Comparison of ENCODE assay signal across 2 cellular contexts in the genomic region with DNA sequence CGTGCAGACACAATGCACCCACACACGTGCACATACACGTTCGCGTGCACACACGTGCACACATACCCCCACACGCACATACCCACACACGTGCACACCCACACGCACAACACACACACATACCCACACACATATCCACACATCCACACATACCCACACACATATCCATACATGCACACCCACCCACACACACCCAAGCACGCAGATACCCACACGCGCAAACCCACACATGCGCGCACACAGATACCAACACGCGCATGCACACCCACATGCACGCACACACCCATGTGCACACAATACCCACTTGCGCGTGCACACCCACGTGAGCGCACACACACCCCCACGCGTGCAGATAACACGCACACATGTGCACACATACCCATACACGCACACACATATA.
TF ChIP-seq lines count a peak whose summit lies in the region.

No MANE protein-coding gene starts in this region.

TF ChIP-seq in IMR-90, 13 proteins besides CTCF, POLR2A, EP300 and RAD21:
- TF ChIP-seq CEBPB (IDR thresholded peaks at IDR 0.05; ENCODE audit: low read depth, low read length) (no peak), RCOR1 (IDR thresholded peaks at IDR 0.05; ENCODE audit: insufficient replicate concordance, low read length) (no peak), MXI1 (IDR thresholded peaks at IDR 0.05; ENCODE audit: borderline replicate concordance, low read depth, low read length) (no peak), BHLHE40 (IDR thresholded peaks at IDR 0.05; ENCODE audit: low read depth, low read length) (no peak), CHD1 (IDR thresholded peaks at IDR 0.05; ENCODE audit: low read depth, low read length) (no peak), NFE2L2 (IDR thresholded peaks at IDR 0.05; ENCODE audit: low read depth, low read length) (no peak), RFX5 (IDR thresholded peaks at IDR 0.05; ENCODE audit: low read depth, low read length) (no peak), FOS (IDR thresholded peaks at IDR 0.05; ENCODE audit: low read depth, low read length) (no peak), MAFK (IDR thresholded peaks at IDR 0.05; ENCODE audit: low read depth, low read length) (no peak), SMC3 (IDR thresholded peaks at IDR 0.05; ENCODE audit: low read depth, low read length) (no peak), MAZ (IDR thresholded peaks at IDR 0.05; ENCODE audit: borderline replicate concordance, low read depth, low read length) (no peak)
- TF ChIP-seq, protein P1, sequence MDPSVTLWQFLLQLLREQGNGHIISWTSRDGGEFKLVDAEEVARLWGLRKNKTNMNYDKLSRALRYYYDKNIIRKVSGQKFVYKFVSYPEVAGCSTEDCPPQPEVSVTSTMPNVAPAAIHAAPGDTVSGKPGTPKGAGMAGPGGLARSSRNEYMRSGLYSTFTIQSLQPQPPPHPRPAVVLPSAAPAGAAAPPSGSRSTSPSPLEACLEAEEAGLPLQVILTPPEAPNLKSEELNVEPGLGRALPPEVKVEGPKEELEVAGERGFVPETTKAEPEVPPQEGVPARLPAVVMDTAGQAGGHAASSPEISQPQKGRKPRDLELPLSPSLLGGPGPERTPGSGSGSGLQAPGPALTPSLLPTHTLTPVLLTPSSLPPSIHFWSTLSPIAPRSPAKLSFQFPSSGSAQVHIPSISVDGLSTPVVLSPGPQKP (IDR thresholded peaks at IDR 0.05; ENCODE audit: borderline replicate concordance, low read depth, low read length): no peak
- TF ChIP-seq, protein P2, sequence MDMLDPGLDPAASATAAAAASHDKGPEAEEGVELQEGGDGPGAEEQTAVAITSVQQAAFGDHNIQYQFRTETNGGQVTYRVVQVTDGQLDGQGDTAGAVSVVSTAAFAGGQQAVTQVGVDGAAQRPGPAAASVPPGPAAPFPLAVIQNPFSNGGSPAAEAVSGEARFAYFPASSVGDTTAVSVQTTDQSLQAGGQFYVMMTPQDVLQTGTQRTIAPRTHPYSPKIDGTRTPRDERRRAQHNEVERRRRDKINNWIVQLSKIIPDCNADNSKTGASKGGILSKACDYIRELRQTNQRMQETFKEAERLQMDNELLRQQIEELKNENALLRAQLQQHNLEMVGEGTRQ (IDR thresholded peaks at IDR 0.05; ENCODE audit: low read depth, low read length): no peak

TF ChIP-seq in H1, 55 proteins besides CTCF, POLR2A, EP300 and RAD21:
- no peak for TF ChIP-seq EZH2 (IDR thresholded peaks at IDR 0.05; ENCODE audit: low read depth, low read length, severe bottlenecking)
- TF ChIP-seq YY1 (IDR thresholded peaks at IDR 0.05; ENCODE audit: low read depth, low read length): no peak
- TF ChIP-seq SAP30 (IDR thresholded peaks at IDR 0.05; ENCODE audit: insufficient read depth, insufficient replicate concordance, low read length): no peak
